ENCODE assay signal across 13 cellular contexts in genomic region chr6:160435935-160436334, GRCh38.
A peak's percentile ranks its signal among the peaks of the same experiment; 100 is the strongest.
DNase-seq lines count a peak whose midpoint lies in the region; TF ChIP-seq lines count a peak whose summit lies in the region.
"Had no signal": no experiment of that assay in that cellular context is flagged by ENCODE, and none has a peak within 500 bp of the region (broad histone marks: within the 10 kb centered on the region; RNA-seq: fewer than 3 reads in every experiment).

No MANE protein-coding gene starts in this region.

- no peak for TF ChIP-seq CTCF in esophagus muscularis mucosa (IDR thresholded peaks at IDR 0.05)

- TF ChIP-seq EP300 in esophagus muscularis mucosa (IDR thresholded peaks at IDR 0.05) = no peak

- H3K4me3 ChIP-seq in BLaER1 (no peak overlapping the region), esophagus muscularis mucosa (no peak overlapping the region)
- H3K4me3 ChIP-seq in BLaER1 treated with 17β-estradiol and CSF1 and Interleukin-3, amounts not matched to agents 10 nM and 100 nM = no peak overlapping the region
- H3K4me3 ChIP-seq: A549 had no signal

- DNase-seq in UCSD-AML1 (lab: John Stamatoyannopoulos, UW; ENCODE audit: unreplicated experiment) = peak; percentile 39
- DNase-seq in esophagus muscularis mucosa (ENCODE audit: extremely low spot score) = peak; percentile 64
- DNase-seq in OCI-M1 (lab: John Stamatoyannopoulos, UW) = no peak
- no peak for DNase-seq in erythroblast (lab: John Stamatoyannopoulos, UW)
- DNase-seq in NOMO-1 treated with DMSO at 0.1 percent for 48 hours (lab: John Stamatoyannopoulos, UW; ENCODE audit: unreplicated experiment) = no peak
- DNase-seq: BE2C, DMS53, GF-D8, HCEC 1CT, HFFc6 had no signal

- H3K9me3 ChIP-seq in BLaER1 (no peaks in the 10 kb centered on the region), esophagus muscularis mucosa (no peaks in the 10 kb centered on the region)
- no peaks in the 10 kb centered on the region for H3K9me3 ChIP-seq in BLaER1 treated with 17β-estradiol and CSF1 and Interleukin-3, amounts not matched to agents 10 nM and 100 nM (replicated peaks in 1 of 11)
- H3K9me3 ChIP-seq: A549, BE2C had no signal

- no peak overlapping the region for H3K27ac ChIP-seq in BLaER1
- H3K27ac ChIP-seq in BLaER1 treated with 17β-estradiol and CSF1 and Interleukin-3, amounts not matched to agents 10 nM and 100 nM = no peak overlapping the region
- H3K27ac ChIP-seq in esophagus muscularis mucosa (replicated peaks in 1 of 4) = no peak overlapping the region
- H3K27ac ChIP-seq: A549 had no signal

- no peak for TF ChIP-seq POLR2A in esophagus muscularis mucosa (IDR thresholded peaks at IDR 0.05; ENCODE audit: low read depth)
- no peak for TF ChIP-seq POLR2A in erythroblast (IDR thresholded peaks at IDR 0.05; ENCODE audit: low read length)

- H3K27me3 ChIP-seq in BLaER1 = no peaks in the 10 kb centered on the region
- peaks cover 0 to 4% (median 0%) of the 10 kb centered on the region in 11 experiments; a peak in 2 of 22 replicates for H3K27me3 ChIP-seq in BLaER1 treated with 17β-estradiol and CSF1 and Interleukin-3, amounts not matched to agents 10 nM and 100 nM
- no peaks in the 10 kb centered on the region for H3K27me3 ChIP-seq in esophagus muscularis mucosa
- H3K27me3 ChIP-seq: BE2C had no signal

- 82% methylated on average over 4 of the region's 4 CpGs for WGBS in esophagus muscularis mucosa

- 0 out of 2 replicates have a peak overlapping the region, but pooled peaks have one; percentile 29 for H3K4me2 ChIP-seq in BLaER1
- H3K4me2 ChIP-seq in BLaER1 treated with 17β-estradiol and CSF1 and Interleukin-3, amounts not matched to agents 10 nM and 100 nM = peak overlapping the region in 7 of 11 experiments; percentile 1 to 30 (median 16); a peak in 6 of 22 replicates
- H3K4me2 ChIP-seq: A549 had no signal

- no peaks in the 10 kb centered on the region for H4K20me1 ChIP-seq in BLaER1
- no peaks in the 10 kb centered on the region for H4K20me1 ChIP-seq in BLaER1 treated with 17β-estradiol and CSF1 and Interleukin-3, amounts not matched to agents 10 nM and 100 nM

- intact Hi-C loops in esophagus muscularis mucosa (cut with DNase I) = no loop called here

- H3K4me1 ChIP-seq in BLaER1 = 0 out of 2 replicates have a peak, but pooled peaks cover 4% of the 10 kb centered on the region
- peaks cover 0 to 15% (median 4%) of the 10 kb centered on the region in 10 experiments; a peak in 8 of 20 replicates for H3K4me1 ChIP-seq in BLaER1 treated with 17β-estradiol and CSF1 and Interleukin-3, amounts not matched to agents 10 nM and 100 nM
- peaks cover 8 to 12% (median 9%) of the 10 kb centered on the region in 4 donors for H3K4me1 ChIP-seq in esophagus muscularis mucosa
- H3K4me1 ChIP-seq: A549, BE2C had no signal

- H3K36me3 ChIP-seq in BLaER1 = no peaks in the 10 kb centered on the region
- no peaks in the 10 kb centered on the region for H3K36me3 ChIP-seq in BLaER1 treated with 17β-estradiol and CSF1 and Interleukin-3, amounts not matched to agents 10 nM and 100 nM
- no peaks in the 10 kb centered on the region for H3K36me3 ChIP-seq in esophagus muscularis mucosa
- H3K36me3 ChIP-seq: BE2C had no signal

- no peak overlapping the region for H3K9ac ChIP-seq in BLaER1
- H3K9ac ChIP-seq in BLaER1 treated with 17β-estradiol and CSF1 and Interleukin-3, amounts not matched to agents 10 nM and 100 nM = no peak overlapping the region

Comparison
In these comparisons a context has a peak if more than half of its experiments do, and no peak if none do; other contexts are left out.
1. DNase-seq: peak in UCSD-AML1 (single experiment) and esophagus muscularis mucosa (single experiment); none in OCI-M1 (single experiment), erythroblast (0 of 2) and NOMO-1 treated with DMSO at 0.1 percent for 48 hours (single experiment).